ENCODE assay signal across 2 cellular contexts in the genomic region with DNA sequence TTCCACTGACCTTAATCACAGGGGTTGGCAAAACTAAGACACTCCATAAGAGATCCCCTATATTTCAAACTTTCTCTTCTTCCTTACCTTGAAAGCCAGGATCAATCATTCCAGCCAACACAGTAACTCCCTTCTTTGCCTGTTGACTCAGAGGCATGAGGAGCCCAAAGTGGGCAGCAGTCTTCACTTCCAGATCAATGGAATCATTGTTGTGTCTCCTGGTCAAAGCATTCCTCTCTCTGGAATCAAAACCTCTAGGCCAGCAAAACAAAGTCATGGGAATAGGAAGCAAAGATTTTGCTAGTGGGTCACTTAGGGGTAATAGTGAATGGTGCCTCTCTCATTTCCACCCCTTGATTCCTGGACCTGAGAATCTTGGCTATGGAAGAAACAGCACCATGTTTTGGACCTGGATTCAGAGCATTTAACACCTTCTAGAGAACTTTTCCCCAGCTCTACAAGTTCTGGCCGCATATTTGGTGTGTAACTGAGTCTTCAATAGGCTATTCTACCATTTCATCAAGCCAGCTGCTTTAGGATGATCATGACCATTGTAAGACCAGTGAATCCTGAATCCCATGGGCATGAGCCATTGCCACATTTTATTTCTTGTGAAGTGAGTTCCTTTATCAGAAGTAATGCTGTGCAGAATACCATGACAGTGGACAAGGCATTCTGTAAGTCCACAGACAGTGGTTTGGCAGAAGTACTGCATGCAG.
TF ChIP-seq lines count a peak whose summit lies in the region.

No MANE protein-coding gene starts in this region.

TF ChIP-seq in HepG2, 621 proteins besides CTCF, POLR2A, EP300 and RAD21 (continued from another document and continues in another):
- TF ChIP-seq, protein P1, sequence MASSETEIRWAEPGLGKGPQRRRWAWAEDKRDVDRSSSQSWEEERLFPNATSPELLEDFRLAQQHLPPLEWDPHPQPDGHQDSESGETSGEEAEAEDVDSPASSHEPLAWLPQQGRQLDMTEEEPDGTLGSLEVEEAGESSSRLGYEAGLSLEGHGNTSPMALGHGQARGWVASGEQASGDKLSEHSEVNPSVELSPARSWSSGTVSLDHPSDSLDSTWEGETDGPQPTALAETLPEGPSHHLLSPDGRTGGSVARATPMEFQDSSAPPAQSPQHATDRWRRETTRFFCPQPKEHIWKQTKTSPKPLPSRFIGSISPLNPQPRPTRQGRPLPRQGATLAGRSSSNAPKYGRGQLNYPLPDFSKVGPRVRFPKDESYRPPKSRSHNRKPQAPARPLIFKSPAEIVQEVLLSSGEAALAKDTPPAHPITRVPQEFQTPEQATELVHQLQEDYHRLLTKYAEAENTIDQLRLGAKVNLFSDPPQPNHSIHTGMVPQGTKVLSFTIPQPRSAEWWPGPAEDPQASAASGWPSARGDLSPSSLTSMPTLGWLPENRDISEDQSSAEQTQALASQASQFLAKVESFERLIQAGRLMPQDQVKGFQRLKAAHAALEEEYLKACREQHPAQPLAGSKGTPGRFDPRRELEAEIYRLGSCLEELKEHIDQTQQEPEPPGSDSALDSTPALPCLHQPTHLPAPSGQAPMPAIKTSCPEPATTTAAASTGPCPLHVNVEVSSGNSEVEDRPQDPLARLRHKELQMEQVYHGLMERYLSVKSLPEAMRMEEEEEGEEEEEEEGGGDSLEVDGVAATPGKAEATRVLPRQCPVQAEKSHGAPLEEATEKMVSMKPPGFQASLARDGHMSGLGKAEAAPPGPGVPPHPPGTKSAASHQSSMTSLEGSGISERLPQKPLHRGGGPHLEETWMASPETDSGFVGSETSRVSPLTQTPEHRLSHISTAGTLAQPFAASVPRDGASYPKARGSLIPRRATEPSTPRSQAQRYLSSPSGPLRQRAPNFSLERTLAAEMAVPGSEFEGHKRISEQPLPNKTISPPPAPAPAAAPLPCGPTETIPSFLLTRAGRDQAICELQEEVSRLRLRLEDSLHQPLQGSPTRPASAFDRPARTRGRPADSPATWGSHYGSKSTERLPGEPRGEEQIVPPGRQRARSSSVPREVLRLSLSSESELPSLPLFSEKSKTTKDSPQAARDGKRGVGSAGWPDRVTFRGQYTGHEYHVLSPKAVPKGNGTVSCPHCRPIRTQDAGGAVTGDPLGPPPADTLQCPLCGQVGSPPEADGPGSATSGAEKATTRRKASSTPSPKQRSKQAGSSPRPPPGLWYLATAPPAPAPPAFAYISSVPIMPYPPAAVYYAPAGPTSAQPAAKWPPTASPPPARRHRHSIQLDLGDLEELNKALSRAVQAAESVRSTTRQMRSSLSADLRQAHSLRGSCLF (CRISPR knock-in tag; IDR thresholded peaks at IDR 0.05; ENCODE audit: borderline replicate concordance) = no peak
- TF ChIP-seq SSRP1 (CRISPR knock-in tag; IDR thresholded peaks at IDR 0.05) = no peak
- TF ChIP-seq ZBTB7B (CRISPR knock-in tag; IDR thresholded peaks at IDR 0.05) = peak; percentile 42; the same call in 1 of the 2 replicates
- TF ChIP-seq, protein P2, sequence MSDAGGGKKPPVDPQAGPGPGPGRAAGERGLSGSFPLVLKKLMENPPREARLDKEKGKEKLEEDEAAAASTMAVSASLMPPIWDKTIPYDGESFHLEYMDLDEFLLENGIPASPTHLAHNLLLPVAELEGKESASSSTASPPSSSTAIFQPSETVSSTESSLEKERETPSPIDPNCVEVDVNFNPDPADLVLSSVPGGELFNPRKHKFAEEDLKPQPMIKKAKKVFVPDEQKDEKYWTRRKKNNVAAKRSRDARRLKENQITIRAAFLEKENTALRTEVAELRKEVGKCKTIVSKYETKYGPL (CRISPR knock-in tag; IDR thresholded peaks at IDR 0.05) = no peak
- TF ChIP-seq CBX5 (CRISPR knock-in tag; IDR thresholded peaks at IDR 0.05; ENCODE audit: borderline replicate concordance) = peak; percentile 52; the same call in 1 of the 2 replicates
- peak; percentile 51; the same call in 1 of the 2 replicates for TF ChIP-seq ELF1 (CRISPR knock-in tag; IDR thresholded peaks at IDR 0.05)
- peak; percentile 82 for TF ChIP-seq KAT8 (CRISPR knock-in tag; IDR thresholded peaks at IDR 0.05)
- no peak for TF ChIP-seq NFATC3 (CRISPR knock-in tag; IDR thresholded peaks at IDR 0.05)
- TF ChIP-seq, protein P3, sequence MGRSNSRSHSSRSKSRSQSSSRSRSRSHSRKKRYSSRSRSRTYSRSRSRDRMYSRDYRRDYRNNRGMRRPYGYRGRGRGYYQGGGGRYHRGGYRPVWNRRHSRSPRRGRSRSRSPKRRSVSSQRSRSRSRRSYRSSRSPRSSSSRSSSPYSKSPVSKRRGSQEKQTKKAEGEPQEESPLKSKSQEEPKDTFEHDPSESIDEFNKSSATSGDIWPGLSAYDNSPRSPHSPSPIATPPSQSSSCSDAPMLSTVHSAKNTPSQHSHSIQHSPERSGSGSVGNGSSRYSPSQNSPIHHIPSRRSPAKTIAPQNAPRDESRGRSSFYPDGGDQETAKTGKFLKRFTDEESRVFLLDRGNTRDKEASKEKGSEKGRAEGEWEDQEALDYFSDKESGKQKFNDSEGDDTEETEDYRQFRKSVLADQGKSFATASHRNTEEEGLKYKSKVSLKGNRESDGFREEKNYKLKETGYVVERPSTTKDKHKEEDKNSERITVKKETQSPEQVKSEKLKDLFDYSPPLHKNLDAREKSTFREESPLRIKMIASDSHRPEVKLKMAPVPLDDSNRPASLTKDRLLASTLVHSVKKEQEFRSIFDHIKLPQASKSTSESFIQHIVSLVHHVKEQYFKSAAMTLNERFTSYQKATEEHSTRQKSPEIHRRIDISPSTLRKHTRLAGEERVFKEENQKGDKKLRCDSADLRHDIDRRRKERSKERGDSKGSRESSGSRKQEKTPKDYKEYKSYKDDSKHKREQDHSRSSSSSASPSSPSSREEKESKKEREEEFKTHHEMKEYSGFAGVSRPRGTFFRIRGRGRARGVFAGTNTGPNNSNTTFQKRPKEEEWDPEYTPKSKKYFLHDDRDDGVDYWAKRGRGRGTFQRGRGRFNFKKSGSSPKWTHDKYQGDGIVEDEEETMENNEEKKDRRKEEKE (IDR thresholded peaks at IDR 0.05) = no peak
- TF ChIP-seq MIER3 (CRISPR knock-in tag; IDR thresholded peaks at IDR 0.05; ENCODE audit: borderline replicate concordance) = peak; percentile 36; the same call in 1 of the 2 replicates
- TF ChIP-seq, protein P4, sequence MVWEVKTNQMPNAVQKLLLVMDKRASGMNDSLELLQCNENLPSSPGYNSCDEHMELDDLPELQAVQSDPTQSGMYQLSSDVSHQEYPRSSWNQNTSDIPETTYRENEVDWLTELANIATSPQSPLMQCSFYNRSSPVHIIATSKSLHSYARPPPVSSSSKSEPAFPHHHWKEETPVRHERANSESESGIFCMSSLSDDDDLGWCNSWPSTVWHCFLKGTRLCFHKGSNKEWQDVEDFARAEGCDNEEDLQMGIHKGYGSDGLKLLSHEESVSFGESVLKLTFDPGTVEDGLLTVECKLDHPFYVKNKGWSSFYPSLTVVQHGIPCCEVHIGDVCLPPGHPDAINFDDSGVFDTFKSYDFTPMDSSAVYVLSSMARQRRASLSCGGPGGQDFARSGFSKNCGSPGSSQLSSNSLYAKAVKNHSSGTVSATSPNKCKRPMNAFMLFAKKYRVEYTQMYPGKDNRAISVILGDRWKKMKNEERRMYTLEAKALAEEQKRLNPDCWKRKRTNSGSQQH (CRISPR knock-in tag; IDR thresholded peaks at IDR 0.05; ENCODE audit: low read depth) = 0 out of 2 replicates have a peak, but pooled peaks have one; percentile 11

TF ChIP-seq in WTC11, 78 proteins besides CTCF, POLR2A, EP300 and RAD21 (continues in another document):
- TF ChIP-seq, protein P5, sequence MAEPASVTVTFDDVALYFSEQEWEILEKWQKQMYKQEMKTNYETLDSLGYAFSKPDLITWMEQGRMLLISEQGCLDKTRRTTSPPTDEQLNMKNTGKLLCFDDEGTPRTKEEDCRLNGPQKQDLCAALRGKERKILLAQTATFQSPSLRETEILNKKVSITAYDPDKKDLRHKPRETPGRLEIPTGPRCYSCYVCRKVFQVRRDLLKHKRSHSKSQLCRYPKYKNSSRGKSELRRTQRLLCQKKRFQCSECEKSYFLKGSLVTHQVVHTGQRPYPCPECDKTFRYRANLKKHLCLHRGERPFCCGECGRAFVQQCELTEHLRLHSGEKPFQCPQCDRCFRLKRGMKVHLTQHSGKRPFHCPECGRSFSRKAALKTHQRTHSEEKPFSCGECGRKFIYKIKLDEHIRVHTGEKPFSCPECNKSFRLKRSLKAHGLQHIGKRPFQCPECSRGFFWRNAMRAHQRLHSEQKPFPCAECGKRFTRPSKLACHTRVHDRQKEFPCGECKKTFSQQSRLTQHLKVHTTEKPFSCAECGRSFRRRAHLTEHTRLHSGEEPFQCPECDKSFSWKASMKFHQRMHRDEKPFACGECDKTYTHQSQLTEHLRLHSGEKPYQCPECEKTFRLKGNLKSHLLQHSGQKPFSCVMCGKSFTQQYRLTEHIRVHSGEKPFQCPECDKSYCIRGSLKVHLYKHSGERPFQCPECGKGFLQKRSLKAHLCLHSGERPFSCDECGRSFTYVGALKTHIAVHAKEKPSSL (CRISPR knock-in tag; conservative IDR thresholded peaks at IDR 0.05) = no peak
- TF ChIP-seq, protein P6, sequence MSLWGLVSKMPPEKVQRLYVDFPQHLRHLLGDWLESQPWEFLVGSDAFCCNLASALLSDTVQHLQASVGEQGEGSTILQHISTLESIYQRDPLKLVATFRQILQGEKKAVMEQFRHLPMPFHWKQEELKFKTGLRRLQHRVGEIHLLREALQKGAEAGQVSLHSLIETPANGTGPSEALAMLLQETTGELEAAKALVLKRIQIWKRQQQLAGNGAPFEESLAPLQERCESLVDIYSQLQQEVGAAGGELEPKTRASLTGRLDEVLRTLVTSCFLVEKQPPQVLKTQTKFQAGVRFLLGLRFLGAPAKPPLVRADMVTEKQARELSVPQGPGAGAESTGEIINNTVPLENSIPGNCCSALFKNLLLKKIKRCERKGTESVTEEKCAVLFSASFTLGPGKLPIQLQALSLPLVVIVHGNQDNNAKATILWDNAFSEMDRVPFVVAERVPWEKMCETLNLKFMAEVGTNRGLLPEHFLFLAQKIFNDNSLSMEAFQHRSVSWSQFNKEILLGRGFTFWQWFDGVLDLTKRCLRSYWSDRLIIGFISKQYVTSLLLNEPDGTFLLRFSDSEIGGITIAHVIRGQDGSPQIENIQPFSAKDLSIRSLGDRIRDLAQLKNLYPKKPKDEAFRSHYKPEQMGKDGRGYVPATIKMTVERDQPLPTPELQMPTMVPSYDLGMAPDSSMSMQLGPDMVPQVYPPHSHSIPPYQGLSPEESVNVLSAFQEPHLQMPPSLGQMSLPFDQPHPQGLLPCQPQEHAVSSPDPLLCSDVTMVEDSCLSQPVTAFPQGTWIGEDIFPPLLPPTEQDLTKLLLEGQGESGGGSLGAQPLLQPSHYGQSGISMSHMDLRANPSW (CRISPR knock-in tag; conservative IDR thresholded peaks at IDR 0.05; ENCODE audit: low read depth) = no peak
- TF ChIP-seq ZNF232 (CRISPR knock-in tag; IDR thresholded peaks at IDR 0.05) (no peak), MYBL2 (CRISPR knock-in tag; IDR thresholded peaks at IDR 0.05) (no peak), CBFB (CRISPR knock-in tag; IDR thresholded peaks at IDR 0.05; ENCODE audit: low read depth) (no peak), SMAD3 (CRISPR knock-in tag; IDR thresholded peaks at IDR 0.05; ENCODE audit: borderline replicate concordance) (no peak), ZNF263 (CRISPR knock-in tag; IDR thresholded peaks at IDR 0.05; ENCODE audit: low read depth) (no peak), TP53 (CRISPR knock-in tag; IDR thresholded peaks at IDR 0.05) (no peak), ZBTB21 (CRISPR knock-in tag; IDR thresholded peaks at IDR 0.05; ENCODE audit: borderline replicate concordance) (no peak), GRHL2 (CRISPR knock-in tag; IDR thresholded peaks at IDR 0.05; ENCODE audit: insufficient replicate concordance, severe bottlenecking) (no peak), RELA (CRISPR knock-in tag; IDR thresholded peaks at IDR 0.05; ENCODE audit: borderline replicate concordance) (no peak), NR2C2 (CRISPR knock-in tag; IDR thresholded peaks at IDR 0.05) (no peak), SP1 (CRISPR knock-in tag; conservative IDR thresholded peaks at IDR 0.05) (no peak), EMX1 (CRISPR knock-in tag; IDR thresholded peaks at IDR 0.05) (no peak), CREB1 (CRISPR knock-in tag; IDR thresholded peaks at IDR 0.05) (no peak)
- TF ChIP-seq, protein P7, sequence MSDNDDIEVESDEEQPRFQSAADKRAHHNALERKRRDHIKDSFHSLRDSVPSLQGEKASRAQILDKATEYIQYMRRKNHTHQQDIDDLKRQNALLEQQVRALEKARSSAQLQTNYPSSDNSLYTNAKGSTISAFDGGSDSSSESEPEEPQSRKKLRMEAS (CRISPR knock-in tag; IDR thresholded peaks at IDR 0.05) = no peak
- TF ChIP-seq, protein P8, sequence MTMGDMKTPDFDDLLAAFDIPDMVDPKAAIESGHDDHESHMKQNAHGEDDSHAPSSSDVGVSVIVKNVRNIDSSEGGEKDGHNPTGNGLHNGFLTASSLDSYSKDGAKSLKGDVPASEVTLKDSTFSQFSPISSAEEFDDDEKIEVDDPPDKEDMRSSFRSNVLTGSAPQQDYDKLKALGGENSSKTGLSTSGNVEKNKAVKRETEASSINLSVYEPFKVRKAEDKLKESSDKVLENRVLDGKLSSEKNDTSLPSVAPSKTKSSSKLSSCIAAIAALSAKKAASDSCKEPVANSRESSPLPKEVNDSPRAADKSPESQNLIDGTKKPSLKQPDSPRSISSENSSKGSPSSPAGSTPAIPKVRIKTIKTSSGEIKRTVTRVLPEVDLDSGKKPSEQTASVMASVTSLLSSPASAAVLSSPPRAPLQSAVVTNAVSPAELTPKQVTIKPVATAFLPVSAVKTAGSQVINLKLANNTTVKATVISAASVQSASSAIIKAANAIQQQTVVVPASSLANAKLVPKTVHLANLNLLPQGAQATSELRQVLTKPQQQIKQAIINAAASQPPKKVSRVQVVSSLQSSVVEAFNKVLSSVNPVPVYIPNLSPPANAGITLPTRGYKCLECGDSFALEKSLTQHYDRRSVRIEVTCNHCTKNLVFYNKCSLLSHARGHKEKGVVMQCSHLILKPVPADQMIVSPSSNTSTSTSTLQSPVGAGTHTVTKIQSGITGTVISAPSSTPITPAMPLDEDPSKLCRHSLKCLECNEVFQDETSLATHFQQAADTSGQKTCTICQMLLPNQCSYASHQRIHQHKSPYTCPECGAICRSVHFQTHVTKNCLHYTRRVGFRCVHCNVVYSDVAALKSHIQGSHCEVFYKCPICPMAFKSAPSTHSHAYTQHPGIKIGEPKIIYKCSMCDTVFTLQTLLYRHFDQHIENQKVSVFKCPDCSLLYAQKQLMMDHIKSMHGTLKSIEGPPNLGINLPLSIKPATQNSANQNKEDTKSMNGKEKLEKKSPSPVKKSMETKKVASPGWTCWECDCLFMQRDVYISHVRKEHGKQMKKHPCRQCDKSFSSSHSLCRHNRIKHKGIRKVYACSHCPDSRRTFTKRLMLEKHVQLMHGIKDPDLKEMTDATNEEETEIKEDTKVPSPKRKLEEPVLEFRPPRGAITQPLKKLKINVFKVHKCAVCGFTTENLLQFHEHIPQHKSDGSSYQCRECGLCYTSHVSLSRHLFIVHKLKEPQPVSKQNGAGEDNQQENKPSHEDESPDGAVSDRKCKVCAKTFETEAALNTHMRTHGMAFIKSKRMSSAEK (CRISPR knock-in tag; IDR thresholded peaks at IDR 0.05; ENCODE audit: borderline replicate concordance) = no peak
- TF ChIP-seq, protein P9, sequence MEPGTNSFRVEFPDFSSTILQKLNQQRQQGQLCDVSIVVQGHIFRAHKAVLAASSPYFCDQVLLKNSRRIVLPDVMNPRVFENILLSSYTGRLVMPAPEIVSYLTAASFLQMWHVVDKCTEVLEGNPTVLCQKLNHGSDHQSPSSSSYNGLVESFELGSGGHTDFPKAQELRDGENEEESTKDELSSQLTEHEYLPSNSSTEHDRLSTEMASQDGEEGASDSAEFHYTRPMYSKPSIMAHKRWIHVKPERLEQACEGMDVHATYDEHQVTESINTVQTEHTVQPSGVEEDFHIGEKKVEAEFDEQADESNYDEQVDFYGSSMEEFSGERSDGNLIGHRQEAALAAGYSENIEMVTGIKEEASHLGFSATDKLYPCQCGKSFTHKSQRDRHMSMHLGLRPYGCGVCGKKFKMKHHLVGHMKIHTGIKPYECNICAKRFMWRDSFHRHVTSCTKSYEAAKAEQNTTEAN (CRISPR knock-in tag; IDR thresholded peaks at IDR 0.05) = no peak
- TF ChIP-seq, protein P10, sequence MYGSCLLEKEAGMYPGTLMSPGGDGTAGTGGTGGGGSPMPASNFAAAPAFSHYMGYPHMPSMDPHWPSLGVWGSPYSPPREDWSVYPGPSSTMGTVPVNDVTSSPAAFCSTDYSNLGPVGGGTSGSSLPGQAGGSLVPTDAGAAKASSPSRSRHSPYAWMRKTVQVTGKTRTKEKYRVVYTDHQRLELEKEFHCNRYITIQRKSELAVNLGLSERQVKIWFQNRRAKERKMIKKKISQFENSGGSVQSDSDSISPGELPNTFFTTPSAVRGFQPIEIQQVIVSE (CRISPR knock-in tag; IDR thresholded peaks at IDR 0.05; ENCODE audit: borderline replicate concordance) = no peak
